20 cellular contexts compared by ENCODE assay signal in genomic region chr1:117646007-117646913, GRCh38. TPM values are rescaled to one million over a fixed set of nuclear protein-coding genes. Genes with fewer than 3 reads are reported as not detected.
A peak's percentile ranks its signal among the peaks of the same experiment; 100 is the strongest.
DNase-seq lines count a peak whose midpoint lies in the region; ATAC-seq and TF ChIP-seq lines count a peak whose summit lies in the region.
"Had no signal": no experiment of that assay in that cellular context is flagged by ENCODE, and none has a peak within 500 bp of the region (broad histone marks: within the 10 kb centered on the region; RNA-seq: fewer than 3 reads in every experiment).

No MANE protein-coding gene starts in this region.

- peak; percentile 53 for DNase-seq in AG09319 (ENCODE audit: extremely low read depth, low read depth)
- DNase-seq in HFF-Myc (ENCODE audit: extremely low read depth, low read depth): peak; percentile 7
- DNase-seq in cerebellum (ENCODE audit: low spot score): peak; percentile 23
- DNase-seq in myocyte (ENCODE audit: low read depth): peak; percentile 38
- DNase-seq in activated effector memory CD4-positive, alpha-beta T cell treated with anti-CD3 and anti-CD28 coated beads, Interleukin-2, amount 50 U/mL, for 16 hours: no peak
- DNase-seq in HPDE6-E6E7 (ENCODE audit: extremely low spot score): no peak
- DNase-seq: activated CD8-positive, alpha-beta T cell treated with anti-CD3 and anti-CD28 coated beads for 36 hours; DMS153; effector CD4-positive, alpha-beta T cell; foreskin keratinocyte; GOT3; NCI-H1417; NCI-H226; NK-92 treated with Interleukin-12 subunit alpha and Interleukin-12 subunit beta, amount 100 ng/mL, for 24 hours; pancreas; spleen had no signal

- no peak for TF ChIP-seq CTCF in AG09319 (IDR thresholded peaks at IDR 0.05; ENCODE audit: low read depth, low read length)
- TF ChIP-seq CTCF in HFF-Myc (IDR thresholded peaks at IDR 0.05; ENCODE audit: low read depth, low read length, missing control alignments): no peak

- ATAC-seq in HG03045 (IDR thresholded peaks at IDR 0.05; ENCODE audit: unreplicated experiment): no peak
- no peak for ATAC-seq in HG03039 (IDR thresholded peaks at IDR 0.05; ENCODE audit: unreplicated experiment)
- ATAC-seq: activated CD8-positive, alpha-beta T cell treated with anti-CD3 and anti-CD28 coated beads for 36 hours; foreskin keratinocyte had no signal

- no peak overlapping the region for H3K4me3 ChIP-seq in HFF-Myc (replicated peaks; ENCODE audit: low read depth, low read length)
- H3K4me3 ChIP-seq: BLaER1 treated with 17β-estradiol and CSF1 and Interleukin-3, amounts not matched to agents 10 nM and 100 nM; pancreas; spleen; thoracic aorta had no signal

RNA-seq across cellular contexts. Expression of gene TENT5C, which starts 40.4 kb away (rescaled TPM):
- 6.2 TPM for total RNA-seq in cerebellum
- total RNA-seq in myocyte: not detected in 2 replicates
- 0.14 TPM for polyA plus RNA-seq in myocyte (2012)

Comparison
In these comparisons a context has a peak if more than half of its experiments do, and no peak if none do; other contexts are left out.
1. DNase-seq: peak in AG09319 (single experiment), HFF-Myc (single experiment), cerebellum (single experiment) and myocyte (single experiment); none in activated effector memory CD4-positive, alpha-beta T cell treated with anti-CD3 and anti-CD28 coated beads, Interleukin-2, amount 50 U/mL, for 16 hours (single experiment) and HPDE6-E6E7 (single experiment).